Comparison of ENCODE assay signal across 8 cellular contexts in genomic region chr14:100285021-100285912, GRCh38. TPM values are rescaled to one million over a fixed set of nuclear protein-coding genes. Genes with fewer than 3 reads are reported as not detected.
DNase-seq lines count a peak whose midpoint lies in the region; ATAC-seq and TF ChIP-seq lines count a peak whose summit lies in the region.

No MANE protein-coding gene starts in this region.

- H3K9me3 Mint-ChIP-seq in HFFc6, result no peaks in the 10 kb centered on the region

- H3K27ac ChIP-seq in cingulate gyrus (ENCODE audit: low read depth, low read length) (peak overlapping the region; percentile 81), right lobe of liver (peak overlapping the region; percentile 84 to 90 (median 89))

- DNase-seq in NCI-H524 (lab: John Stamatoyannopoulos, UW), result peak; percentile 53 to 65
- no peak for DNase-seq in NCI-H524 treated with DMSO at 0.1 percent for 48 hours (lab: John Stamatoyannopoulos, UW)
- DNase-seq in HFFc6, result peak; percentile 24
- DNase-seq in MV-4-11 (lab: John Stamatoyannopoulos, UW), result peak; percentile 32
- peak; percentile 87 for DNase-seq in activated CD4-positive, CD25-positive, alpha-beta regulatory T cell treated with anti-CD3 and anti-CD28 coated beads, Interleukin-2, amount 50 U/mL, for 72 hours
- peak; percentile 76 to 82 (median 79) for DNase-seq in right lobe of liver
- peak; percentile 62 to 65 (median 64) for DNase-seq in stimulated activated CD4-positive, alpha-beta T cell treated with anti-CD3 and anti-CD28 coated beads, TNF-alpha, amount 100 ng/mL, for 4 hours (ENCODE audit: low read depth in 3 of 3)

- WGBS in right lobe of liver (ENCODE audit: insufficient coverage, low coverage, low lambda C conversion rate, missing lambda C conversion rate), result 1% methylated on average over 22 of the region's 82 CpGs

- no peaks in the 10 kb centered on the region for H3K27me3 ChIP-seq in right lobe of liver

- H3K4me1 ChIP-seq in right lobe of liver, result peaks cover 0 to 4% (median 0%) of the 10 kb centered on the region in 4 donors

- no peaks in the 10 kb centered on the region for H3K36me3 ChIP-seq in right lobe of liver

- peak overlapping the region; percentile 65; the same call in 1 of the 2 replicates for H3K4me3 Mint-ChIP-seq in HFFc6

- H3K4me1 Mint-ChIP-seq in HFFc6 (ENCODE audit: low read depth), result peaks cover 32% of the 10 kb centered on the region

- H3K36me3 Mint-ChIP-seq in HFFc6 (ENCODE audit: low read depth), result no peaks in the 10 kb centered on the region

- TF ChIP-seq CTCF in HFFc6 (IDR thresholded peaks at IDR 0.05), result peak; percentile 94
- TF ChIP-seq CTCF in right lobe of liver (IDR thresholded peaks at IDR 0.05), result peak; percentile 70 to 83 (median 78)

- H3K4me3 ChIP-seq in right lobe of liver, result peak overlapping the region; percentile 70 to 89 (median 79)

- peak; percentile 41 for TF ChIP-seq POLR2A in right lobe of liver (IDR thresholded peaks at IDR 0.05)

- H3K27ac Mint-ChIP-seq in HFFc6, result peak overlapping the region; percentile 81

- H3K9me3 ChIP-seq in right lobe of liver, result no peaks in the 10 kb centered on the region

- intact Hi-C loops in right lobe of liver (cut with DNase I), result no loop called here

- ATAC-seq in right lobe of liver, result peak; percentile 86 to 97 (median 90)

- H3K27me3 Mint-ChIP-seq in HFFc6 (ENCODE audit: insufficient read depth), result peaks cover 5% of the 10 kb centered on the region

RNA-seq across cellular contexts. Expression of gene SLC25A29, which starts 21.0 kb away (rescaled TPM):
- total RNA-seq in HFFc6 (2021; fragmentation: NEBNext Ultra II Directional; extraction: Animal tissue kit (Norgen Biotek cat#: 25700)), result 1 to 10 TPM; 6.5 to 8.6 (median 7.7) TPM
- 10 to 100 TPM; 14.1 to 30.3 (median 18.2) TPM for total RNA-seq in right lobe of liver

RNA-seq across cellular contexts. Expression of gene SLC25A47, which starts 37.9 kb away (rescaled TPM):
- total RNA-seq in HFFc6 (2021; fragmentation: NEBNext Ultra II Directional; extraction: Animal tissue kit (Norgen Biotek cat#: 25700)), result not detected
- total RNA-seq in right lobe of liver, result 100 to 1,000 TPM in 4 of 6 experiments, 10 to 100 TPM in 2; 74.8 to 378 (median 229) TPM

RNA-seq across cellular contexts. Expression of gene YY1, which starts 46.3 kb away (rescaled TPM):
- 10 to 100 TPM; 57.0 to 70.8 (median 68.1) TPM for total RNA-seq in HFFc6 (2021; fragmentation: NEBNext Ultra II Directional; extraction: Animal tissue kit (Norgen Biotek cat#: 25700))
- 10 to 100 TPM; 24.4 to 52.5 (median 36.1) TPM for total RNA-seq in right lobe of liver

Comparison
In these comparisons a context has a peak if more than half of its experiments do, and no peak if none do; other contexts are left out.
1. RNA of gene SLC25A47, which starts 37.9 kb away (total RNA-seq): 74.8 to 378 TPM in right lobe of liver; not detected in HFFc6; every median in the first group is over 10 times any median in the second.